In genomic region chr6:72619883-72620696, GRCh38 we compare ENCODE assay signal across 8 cellular contexts. TPM values are rescaled to one million over a fixed set of nuclear protein-coding genes. Genes with fewer than 3 reads are reported as not detected.
DNase-seq lines count a peak whose midpoint lies in the region; TF ChIP-seq lines count a peak whose summit lies in the region.

No MANE protein-coding gene starts in this region.

- TF ChIP-seq CTCF in GM13977 (IDR thresholded peaks at IDR 0.05; ENCODE audit: extremely low read depth, insufficient read depth, missing control alignments) (no peak), esophagus muscularis mucosa (IDR thresholded peaks at IDR 0.05) (no peak), neural cell (IDR thresholded peaks at IDR 0.05; ENCODE audit: poor library complexity, severe bottlenecking) (no peak)

- intact Hi-C loops in esophagus muscularis mucosa (cut with DNase I): no loop called here

- H3F3A ChIP-seq in neural cell (ENCODE audit: insufficient read depth, low read length, poor library complexity, severe bottlenecking): no peaks in the 10 kb centered on the region

- H3K9me3 ChIP-seq in esophagus muscularis mucosa: no peaks in the 10 kb centered on the region
- H3K9me3 ChIP-seq in neural cell (ENCODE audit: low read length): no peaks in the 10 kb centered on the region

- no peaks in the 10 kb centered on the region for H3K79me2 ChIP-seq in neural cell (replicated peaks; ENCODE audit: insufficient read depth, low read length)

- TF ChIP-seq RAD21 in neural cell (conservative IDR thresholded peaks at IDR 0.05): no peak

- H2AFZ ChIP-seq in neural cell (ENCODE audit: low read depth, low read length): no peak overlapping the region

- peaks cover 33 to 51% (median 46%) of the 10 kb centered on the region in 4 donors for H3K4me1 ChIP-seq in esophagus muscularis mucosa

- no peaks in the 10 kb centered on the region for H3K36me3 ChIP-seq in esophagus muscularis mucosa
- no peaks in the 10 kb centered on the region for H3K36me3 ChIP-seq in neural cell (ENCODE audit: insufficient read depth, low read length)

- H3K27me3 ChIP-seq in esophagus muscularis mucosa: peaks cover 0 to 17% (median 0%) of the 10 kb centered on the region in 4 donors
- peaks cover 56% of the 10 kb centered on the region for H3K27me3 ChIP-seq in neural cell (ENCODE audit: insufficient read depth, low read depth, low read length)

- no peak for TF ChIP-seq POLR2A in esophagus muscularis mucosa (IDR thresholded peaks at IDR 0.05; ENCODE audit: low read depth)

- TF ChIP-seq EP300 in esophagus muscularis mucosa (IDR thresholded peaks at IDR 0.05) (no peak), neural cell (conservative IDR thresholded peaks at IDR 0.05; ENCODE audit: poor library complexity, severe bottlenecking) (no peak)

- H3K9ac ChIP-seq in neural cell (ENCODE audit: low read length): no peak overlapping the region

- WGBS in esophagus muscularis mucosa: 6% methylated on average over 28 of the region's 31 CpGs

- no peaks in the 10 kb centered on the region for H3K9me2 ChIP-seq in neural cell (ENCODE audit: insufficient read depth, low read length)

- in situ Hi-C loops in GM13977 (cut with MboI; ENCODE audit: low pct_unique_long_range_greater_than_20kb, low sequenced_read_pairs, unreplicated experiment): no loop called here

- DNase-seq in GM13977 (ENCODE audit: low spot score) (peak; percentile 79), HCEC 1CT (peak; percentile 50), NCI-H2227 treated with DMSO at 0.1 percent for 48 hours (lab: John Stamatoyannopoulos, UW) (peak; percentile 60), esophagus muscularis mucosa (ENCODE audit: extremely low spot score) (no peak), substantia nigra (lab: John Stamatoyannopoulos, UW) (peak in 44 of 49 donors; percentile 13 to 79 (median 54)), NCI-H774 (lab: John Stamatoyannopoulos, UW) (no peak)
- DNase-seq in activated CD8-positive, alpha-beta memory T cell treated with anti-CD3 and anti-CD28 coated beads, Interleukin-2, amount 50 U/mL, for 4 hours: peak; percentile 81

- no peaks in the 10 kb centered on the region for H4K20me1 ChIP-seq in neural cell (ENCODE audit: insufficient read depth)

- no peak overlapping the region for H3K4me2 ChIP-seq in neural cell (ENCODE audit: low read length)

- peak overlapping the region; percentile 20 to 64 (median 43) for H3K27ac ChIP-seq in esophagus muscularis mucosa (replicated peaks in 1 of 4)
- H3K27ac ChIP-seq in neural cell (ENCODE audit: low read length): no peak overlapping the region
- H3K27ac ChIP-seq in substantia nigra (ENCODE audit: low read depth, low read length, poor library complexity, severe bottlenecking): peak overlapping the region; percentile 31

- H3K4me3 ChIP-seq in esophagus muscularis mucosa (peak overlapping the region; percentile 63 to 74 (median 69)), neural cell (ENCODE audit: low read length) (peak overlapping the region; percentile 74)

TF ChIP-seq in neural cell, 6 proteins besides CTCF, POLR2A, EP300 and RAD21:
- TF ChIP-seq MXI1 (conservative IDR thresholded peaks at IDR 0.05; ENCODE audit: poor library complexity, severe bottlenecking) (no peak), TAF1 (IDR thresholded peaks at IDR 0.05; ENCODE audit: low read depth) (no peak), SMC3 (conservative IDR thresholded peaks at IDR 0.05; ENCODE audit: poor library complexity) (no peak), POLR2AphosphoS5 (IDR thresholded peaks at IDR 0.05) (no peak), EZH2 (IDR thresholded peaks at IDR 0.05; ENCODE audit: borderline replicate concordance, insufficient read depth, low read length, poor library complexity, severe bottlenecking) (no peak)
- TF ChIP-seq, protein P1, sequence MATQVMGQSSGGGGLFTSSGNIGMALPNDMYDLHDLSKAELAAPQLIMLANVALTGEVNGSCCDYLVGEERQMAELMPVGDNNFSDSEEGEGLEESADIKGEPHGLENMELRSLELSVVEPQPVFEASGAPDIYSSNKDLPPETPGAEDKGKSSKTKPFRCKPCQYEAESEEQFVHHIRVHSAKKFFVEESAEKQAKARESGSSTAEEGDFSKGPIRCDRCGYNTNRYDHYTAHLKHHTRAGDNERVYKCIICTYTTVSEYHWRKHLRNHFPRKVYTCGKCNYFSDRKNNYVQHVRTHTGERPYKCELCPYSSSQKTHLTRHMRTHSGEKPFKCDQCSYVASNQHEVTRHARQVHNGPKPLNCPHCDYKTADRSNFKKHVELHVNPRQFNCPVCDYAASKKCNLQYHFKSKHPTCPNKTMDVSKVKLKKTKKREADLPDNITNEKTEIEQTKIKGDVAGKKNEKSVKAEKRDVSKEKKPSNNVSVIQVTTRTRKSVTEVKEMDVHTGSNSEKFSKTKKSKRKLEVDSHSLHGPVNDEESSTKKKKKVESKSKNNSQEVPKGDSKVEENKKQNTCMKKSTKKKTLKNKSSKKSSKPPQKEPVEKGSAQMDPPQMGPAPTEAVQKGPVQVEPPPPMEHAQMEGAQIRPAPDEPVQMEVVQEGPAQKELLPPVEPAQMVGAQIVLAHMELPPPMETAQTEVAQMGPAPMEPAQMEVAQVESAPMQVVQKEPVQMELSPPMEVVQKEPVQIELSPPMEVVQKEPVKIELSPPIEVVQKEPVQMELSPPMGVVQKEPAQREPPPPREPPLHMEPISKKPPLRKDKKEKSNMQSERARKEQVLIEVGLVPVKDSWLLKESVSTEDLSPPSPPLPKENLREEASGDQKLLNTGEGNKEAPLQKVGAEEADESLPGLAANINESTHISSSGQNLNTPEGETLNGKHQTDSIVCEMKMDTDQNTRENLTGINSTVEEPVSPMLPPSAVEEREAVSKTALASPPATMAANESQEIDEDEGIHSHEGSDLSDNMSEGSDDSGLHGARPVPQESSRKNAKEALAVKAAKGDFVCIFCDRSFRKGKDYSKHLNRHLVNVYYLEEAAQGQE (IDR thresholded peaks at IDR 0.05; ENCODE audit: borderline replicate concordance): no peak

RNA-seq across cellular contexts. Expression of gene KCNQ5, which starts 1.8 kb away (rescaled TPM):
- 1 to 10 TPM; 1.2 to 2.2 (median 1.8) TPM for total RNA-seq in esophagus muscularis mucosa
- polyA plus RNA-seq in neural cell: 0.10 and 0.30 TPM in 2 replicates
- 0.73 and 0.81 TPM in 2 replicates for polyA minus RNA-seq in neural cell

Comparison
In these comparisons a context has a peak if more than half of its experiments do, and no peak if none do; other contexts are left out.
1. DNase-seq: peak in GM13977 (single experiment), HCEC 1CT (single experiment), NCI-H2227 treated with DMSO at 0.1 percent for 48 hours (single experiment), activated CD8-positive, alpha-beta memory T cell treated with anti-CD3 and anti-CD28 coated beads, Interleukin-2, amount 50 U/mL, for 4 hours (single experiment) and substantia nigra (44 of 49); none in esophagus muscularis mucosa (single experiment) and NCI-H774 (single experiment).